22 cellular contexts compared by ENCODE assay signal in genomic region chr13:38409771-38410170, GRCh38.
DNase-seq lines count a peak whose midpoint lies in the region; ATAC-seq, FAIRE-seq and TF ChIP-seq lines count a peak whose summit lies in the region.
"Had no signal": no experiment of that assay in that cellular context is flagged by ENCODE, and none has a peak within 500 bp of the region (broad histone marks: within the 10 kb centered on the region; RNA-seq: fewer than 3 reads in every experiment).

No MANE protein-coding gene starts in this region.

- H2AK5ac ChIP-seq in trophoblast cell (ENCODE audit: low read length), result no peak overlapping the region

- CTCF ChIA-PET in Calu3 (lab: Charles Lee), result no interaction called here
- CTCF ChIA-PET in PC-3 (lab: Charles Lee), result no interaction called here

- H3K4me1 Mint-ChIP-seq in Calu3 (ENCODE audit: low read depth, unreplicated experiment), result peaks cover 13% of the 10 kb centered on the region

- H3K23ac ChIP-seq in trophoblast cell (ENCODE audit: low read length), result no peak overlapping the region

- FAIRE-seq in bronchial epithelial cell (lab: Jason Lieb, UNC), result no peak
- peak; percentile 76 for FAIRE-seq in keratinocyte (lab: Jason Lieb, UNC)
- FAIRE-seq: A204.1, G401.6, GM12892, GM18507, H54, HTR-8/SVneo, K562 had no signal

- H3K9me2 ChIP-seq in PC-3 (replicated peaks; ENCODE audit: low read length), result no peaks in the 10 kb centered on the region

- H3K9me3 ChIP-seq in PC-3 (ENCODE audit: low read length) (no peaks in the 10 kb centered on the region), keratinocyte (ENCODE audit: control insufficient read depth, low read depth, low read length) (no peaks in the 10 kb centered on the region), trophoblast cell (ENCODE audit: insufficient read depth, low read depth, low read length) (no peaks in the 10 kb centered on the region), aorta (ENCODE audit: control insufficient read depth, low read length) (no peaks in the 10 kb centered on the region)

- H3K27ac ChIP-seq in PC-3 (ENCODE audit: low read length) (peak overlapping the region; percentile 66), keratinocyte (ENCODE audit: control insufficient read depth, insufficient read depth, low read length) (no peak overlapping the region), trophoblast cell (ENCODE audit: low read depth, low read length) (no peak overlapping the region), aorta (ENCODE audit: low read depth in 1 of 2, low read length in 2 of 2) (no peak overlapping the region)
- H3K27ac ChIP-seq: C4-2B had no signal

- H3K79me1 ChIP-seq in trophoblast cell (ENCODE audit: low read length), result no peaks in the 10 kb centered on the region

- H3K4ac ChIP-seq in trophoblast cell (ENCODE audit: low read depth, low read length), result no peak overlapping the region

- BruUV-seq in Calu3 (replicated peaks; lab: Mats Ljungman, UMichigan), result no TSS peak
- BruUV-seq in PC-3 (replicated peaks; lab: Mats Ljungman, UMichigan), result no TSS peak

- peaks cover 19% of the 10 kb centered on the region for H3K4me1 ChIP-seq in PC-3 (ENCODE audit: insufficient read depth, low read length)
- peaks cover 23% of the 10 kb centered on the region for H3K4me1 ChIP-seq in keratinocyte (ENCODE audit: control insufficient read depth, extremely low read depth, insufficient read depth, low read length)
- no peaks in the 10 kb centered on the region for H3K4me1 ChIP-seq in trophoblast cell (ENCODE audit: control insufficient read depth in 1 of 2, insufficient read depth in 2 of 2, low read length in 2 of 2)
- H3K4me1 ChIP-seq in aorta (ENCODE audit: control insufficient read depth in 1 of 2, insufficient read depth in 2 of 2, low read length in 2 of 2), result no peaks in the 10 kb centered on the region
- H3K4me1 ChIP-seq: Caco-2 had no signal

- no peak overlapping the region for H3K9ac ChIP-seq in PC-3 (ENCODE audit: low read length)
- H3K9ac ChIP-seq in keratinocyte (ENCODE audit: control insufficient read depth, extremely low read depth, insufficient read depth, low read length), result no peak overlapping the region
- H3K9ac ChIP-seq in trophoblast cell (ENCODE audit: low read length), result no peak overlapping the region

- H4K8ac ChIP-seq in trophoblast cell (ENCODE audit: low read depth, low read length), result no peak overlapping the region

- H4K91ac ChIP-seq in trophoblast cell (ENCODE audit: low read depth, low read length), result no peak overlapping the region

- no peaks in the 10 kb centered on the region for H3F3A ChIP-seq in PC-3 (ENCODE audit: low read length, unreplicated experiment)

- no CpG with 5 or more reads among the region's 2 CpGs for WGBS in trophoblast cell (ENCODE audit: extremely low coverage, insufficient coverage, insufficient read length)
- 89% methylated on average over 2 of the region's 2 CpGs for WGBS in aorta, 2 donors

- H2BK120ac ChIP-seq in trophoblast cell (ENCODE audit: insufficient read depth, low read length, poor library complexity), result no peak overlapping the region

- ATAC-seq in PC-3 (peak; percentile 93), aorta (ENCODE audit: low FRiP score) (no peak), GM18858 (IDR thresholded peaks at IDR 0.05; ENCODE audit: unreplicated experiment) (no peak)
- ATAC-seq: K562 had no signal

- H2BK12ac ChIP-seq in trophoblast cell (ENCODE audit: low read length), result no peak overlapping the region

- peak overlapping the region; percentile 12 for H3K4me3 Mint-ChIP-seq in Calu3 (ENCODE audit: low read depth, unreplicated experiment)
- H3K4me3 Mint-ChIP-seq: CD4-positive, alpha-beta T cell had no signal

- H3K27me3 ChIP-seq in PC-3 (ENCODE audit: low read length), result no peaks in the 10 kb centered on the region
- H3K27me3 ChIP-seq in bronchial epithelial cell (ENCODE audit: control insufficient read depth, insufficient read depth, low read length), result no peaks in the 10 kb centered on the region
- no peaks in the 10 kb centered on the region for H3K27me3 ChIP-seq in keratinocyte (ENCODE audit: control insufficient read depth, extremely low read depth, insufficient read depth, low read length)
- no peaks in the 10 kb centered on the region for H3K27me3 ChIP-seq in trophoblast cell (ENCODE audit: insufficient read depth, low read length)
- H3K27me3 ChIP-seq in aorta (ENCODE audit: control insufficient read depth in 1 of 2, insufficient read depth in 2 of 2, low read length in 1 of 2), result no peaks in the 10 kb centered on the region

- TF ChIP-seq CTCF in Calu3 (IDR thresholded peaks at IDR 0.05; ENCODE audit: unreplicated experiment), result no peak
- no peak for TF ChIP-seq CTCF in PC-3 (conservative IDR thresholded peaks at IDR 0.05; ENCODE audit: low read depth, low read length)
- TF ChIP-seq CTCF in bronchial epithelial cell (IDR thresholded peaks at IDR 0.05; ENCODE audit: insufficient read depth, low read length, severe bottlenecking), result no peak
- TF ChIP-seq CTCF in keratinocyte (optimal IDR thresholded peaks at IDR 0.05 in 1 of 3, IDR thresholded peaks at IDR 0.05 in 1 of 3, conservative IDR thresholded peaks at IDR 0.05 in 1 of 3; ENCODE audit: extremely low read depth in 1 of 3, insufficient read depth in 2 of 3, low read length in 3 of 3), result no peak

- H3K36me3 Mint-ChIP-seq in Calu3 (ENCODE audit: insufficient read depth, unreplicated experiment), result no peaks in the 10 kb centered on the region

- dilution Hi-C loops in keratinocyte (cut with MboI; ENCODE audit: extremely low pct_ligation_motif_present, low sequenced_read_pairs), result no loop called here

- H3K14ac ChIP-seq in trophoblast cell (ENCODE audit: low read length), result no peak overlapping the region

- H3K27me3 Mint-ChIP-seq in Calu3 (ENCODE audit: unreplicated experiment), result no peaks in the 10 kb centered on the region

- no peaks in the 10 kb centered on the region for H3K9me1 ChIP-seq in keratinocyte (ENCODE audit: control insufficient read depth, extremely low read depth, insufficient read depth, low read length)

- intact Hi-C loops in Calu3 (cut with micrococcal nuclease; ENCODE audit: unreplicated experiment) (no loop called here), PC-3 (cut with micrococcal nuclease) (no loop called here), aorta (cut with DNase I) (no loop called here)

- H3K9me3 Mint-ChIP-seq in Calu3 (ENCODE audit: low read depth, unreplicated experiment), result no peaks in the 10 kb centered on the region

- H2AFZ ChIP-seq in PC-3 (ENCODE audit: low read length), result no peak overlapping the region
- no peak overlapping the region for H2AFZ ChIP-seq in keratinocyte (ENCODE audit: control insufficient read depth, low read length)
- H2AFZ ChIP-seq in trophoblast cell (ENCODE audit: insufficient read depth, low read length, poor library complexity), result no peak overlapping the region

- DNase-seq in Calu3 (peak; percentile 9), PC-3 (peak; percentile 90), bronchial epithelial cell (ENCODE audit: low read depth) (peak; percentile 83), keratinocyte (ENCODE audit: low read depth, low spot score) (no peak), trophoblast cell (no peak), aorta (no peak), DMS153 treated with DMSO at 0.1 percent for 48 hours (lab: John Stamatoyannopoulos, UW; ENCODE audit: unreplicated experiment) (no peak)
- DNase-seq: AML-193; CD4-positive, alpha-beta T cell; DMS153; HCEC 1CT; IMR-90 had no signal

- H3K36me3 ChIP-seq in PC-3 (ENCODE audit: low read depth, low read length) (no peaks in the 10 kb centered on the region), bronchial epithelial cell (ENCODE audit: control insufficient read depth, insufficient read depth, low read length) (no peaks in the 10 kb centered on the region), keratinocyte (ENCODE audit: control insufficient read depth in 2 of 2, extremely low read depth in 1 of 2, insufficient read depth in 2 of 2, low read length in 2 of 2) (no peaks in the 10 kb centered on the region), trophoblast cell (ENCODE audit: control insufficient read depth in 1 of 2, insufficient read depth in 2 of 2, low read length in 2 of 2) (no peaks in the 10 kb centered on the region), aorta (ENCODE audit: control insufficient read depth in 1 of 2, insufficient read depth in 2 of 2, low read length in 1 of 2) (no peaks in the 10 kb centered on the region)

- H3K4me2 ChIP-seq in PC-3 (ENCODE audit: low read length), result peak overlapping the region; percentile 74
- H3K4me2 ChIP-seq in keratinocyte (ENCODE audit: control insufficient read depth, extremely low read depth, insufficient read depth, low read depth, low read length), result peak overlapping the region; percentile 55
- no peak overlapping the region for H3K4me2 ChIP-seq in trophoblast cell (ENCODE audit: low read length)

- no peak overlapping the region for H3K27ac Mint-ChIP-seq in Calu3 (ENCODE audit: unreplicated experiment)
- H3K27ac Mint-ChIP-seq: CD4-positive, alpha-beta T cell had no signal

- H3K4me3 ChIP-seq in PC-3 (ENCODE audit: low read length) (0 out of 2 replicates have a peak overlapping the region, but pooled peaks have one; percentile 24), bronchial epithelial cell (ENCODE audit: low read depth, low read length) (no peak overlapping the region), keratinocyte (ENCODE audit: control insufficient read depth in 2 of 3, extremely low read depth in 1 of 3, insufficient read depth in 2 of 3, low read depth in 1 of 3, low read length in 3 of 3) (no peak overlapping the region), trophoblast cell (ENCODE audit: low read depth, low read length) (no peak overlapping the region), aorta (ENCODE audit: low read length in 2 of 2) (no peak overlapping the region)
- H3K4me3 ChIP-seq: K562 had no signal

- no peak overlapping the region for H4K12ac ChIP-seq in trophoblast cell (ENCODE audit: low read depth, low read length)

- H2BK5ac ChIP-seq in trophoblast cell (ENCODE audit: low read depth, low read length, poor library complexity), result no peak overlapping the region

- H4K20me1 ChIP-seq in PC-3 (ENCODE audit: low read length) (no peaks in the 10 kb centered on the region), keratinocyte (ENCODE audit: control insufficient read depth, extremely low read depth, insufficient read depth, low read length) (no peaks in the 10 kb centered on the region)

- no peak overlapping the region for H3K18ac ChIP-seq in trophoblast cell (ENCODE audit: low read length)

- H3K79me2 ChIP-seq in PC-3 (ENCODE audit: low read length) (no peaks in the 10 kb centered on the region), keratinocyte (ENCODE audit: control insufficient read depth, insufficient read depth, low read length) (no peaks in the 10 kb centered on the region), trophoblast cell (ENCODE audit: control insufficient read depth, insufficient read depth, low read length, poor library complexity) (no peaks in the 10 kb centered on the region)

- POLR2A ChIA-PET in PC-3 (lab: Charles Lee; ENCODE audit: unreplicated experiment), result no interaction called here

Comparison
In these comparisons a context has a peak if more than half of its experiments do, and no peak if none do; other contexts are left out.
1. DNase-seq: peak in Calu3 (single experiment), PC-3 (single experiment) and bronchial epithelial cell (single experiment); none in keratinocyte (single experiment), trophoblast cell (0 of 2), aorta (0 of 2) and DMS153 treated with DMSO at 0.1 percent for 48 hours (single experiment).